In genomic region chr7:98107313-98107691, GRCh38 we compare ENCODE assay signal across 8 cellular contexts. TPM values are rescaled to one million over a fixed set of nuclear protein-coding genes. Genes with fewer than 3 reads are reported as not detected.
DNase-seq lines count a peak whose midpoint lies in the region; ATAC-seq and TF ChIP-seq lines count a peak whose summit lies in the region.

No MANE protein-coding gene starts in this region.

- peaks cover 16% of the 10 kb centered on the region for H3K4me1 ChIP-seq in ES-I3 (ENCODE audit: insufficient read depth, low read length)

- ATAC-seq in HG03280 (IDR thresholded peaks at IDR 0.05; ENCODE audit: unreplicated experiment) (peak; percentile 6), HG03354 (IDR thresholded peaks at IDR 0.05; ENCODE audit: poor library complexity, severe bottlenecking, unreplicated experiment) (no peak), omental fat pad (ENCODE audit: low FRiP score) (no peak)

- no peaks in the 10 kb centered on the region for H3K36me3 ChIP-seq in ES-I3 (ENCODE audit: insufficient read depth, low read length)
- H3K36me3 ChIP-seq in WERI-Rb-1, result peaks cover 5% of the 10 kb centered on the region

- H3K4me3 Mint-ChIP-seq in osteocyte (ENCODE audit: unreplicated experiment), result peak overlapping the region; percentile 96

- H3K27ac ChIP-seq in WERI-Rb-1, result peak overlapping the region; percentile 92

- no peaks in the 10 kb centered on the region for H3K9me3 Mint-ChIP-seq in osteocyte (ENCODE audit: unreplicated experiment)

- peak; percentile 47 for DNase-seq in WERI-Rb-1
- peak; percentile 13 for DNase-seq in fibroblast of pulmonary artery (ENCODE audit: low read depth)
- DNase-seq in osteocyte (ENCODE audit: extremely low spot score, unreplicated experiment), result no peak
- DNase-seq in mucosa of gallbladder (ENCODE audit: low spot score), result no peak
- DNase-seq in omental fat pad (ENCODE audit: low spot score), result no peak

- peak overlapping the region; percentile 92 for H3K4me3 ChIP-seq in WERI-Rb-1 (ENCODE audit: low read depth, low read length)
- peak overlapping the region; percentile 75 for H3K4me3 ChIP-seq in fibroblast of pulmonary artery (replicated peaks; ENCODE audit: low read depth, low read length)

- H3K27me3 ChIP-seq in WERI-Rb-1 (ENCODE audit: insufficient read depth, low read depth, severe bottlenecking), result no peaks in the 10 kb centered on the region

- H3K4me1 Mint-ChIP-seq in osteocyte (ENCODE audit: unreplicated experiment), result peaks cover 21% of the 10 kb centered on the region

- H3K27ac Mint-ChIP-seq in osteocyte (ENCODE audit: unreplicated experiment), result peak overlapping the region; percentile 6

- H3K9me3 ChIP-seq in ES-I3 (ENCODE audit: control insufficient read depth, insufficient read depth, low read length), result no peaks in the 10 kb centered on the region; the same call in 1 of the 2 replicates
- H3K9me3 ChIP-seq in WERI-Rb-1 (ENCODE audit: severe bottlenecking), result no peaks in the 10 kb centered on the region

- H3K27me3 Mint-ChIP-seq in osteocyte (ENCODE audit: unreplicated experiment), result no peaks in the 10 kb centered on the region

- TF ChIP-seq CTCF in WERI-Rb-1 (IDR thresholded peaks at IDR 0.05; ENCODE audit: low read depth, low read length), result no peak
- no peak for TF ChIP-seq CTCF in fibroblast of pulmonary artery (IDR thresholded peaks at IDR 0.05; ENCODE audit: low read length, missing control alignments)
- no peak for TF ChIP-seq CTCF in osteocyte (IDR thresholded peaks at IDR 0.05)
- no peak for TF ChIP-seq CTCF in omental fat pad (IDR thresholded peaks at IDR 0.05)

- no peaks in the 10 kb centered on the region for H3K36me3 Mint-ChIP-seq in osteocyte (ENCODE audit: unreplicated experiment)

- H3K9ac ChIP-seq in ES-I3 (ENCODE audit: low read depth, low read length), result peak overlapping the region; percentile 77; the same call in 1 of the 2 replicates

RNA-seq across cellular contexts. Expression of gene LMTK2, which starts 0.6 kb away (rescaled TPM):
- total RNA-seq in osteocyte (15.4 and 21.4 TPM in 2 replicates), mucosa of gallbladder (31.2 TPM), omental fat pad (10 to 100 TPM; 11.0 to 15.8 (median 12.0) TPM)

Comparison
In these comparisons a context has a peak if more than half of its experiments do, and no peak if none do; other contexts are left out.
1. DNase-seq: peak in WERI-Rb-1 (single experiment) and fibroblast of pulmonary artery (single experiment); none in osteocyte (single experiment), mucosa of gallbladder (single experiment) and omental fat pad (single experiment).